Comparison of ENCODE assay signal across 19 cellular contexts in the genomic region with DNA sequence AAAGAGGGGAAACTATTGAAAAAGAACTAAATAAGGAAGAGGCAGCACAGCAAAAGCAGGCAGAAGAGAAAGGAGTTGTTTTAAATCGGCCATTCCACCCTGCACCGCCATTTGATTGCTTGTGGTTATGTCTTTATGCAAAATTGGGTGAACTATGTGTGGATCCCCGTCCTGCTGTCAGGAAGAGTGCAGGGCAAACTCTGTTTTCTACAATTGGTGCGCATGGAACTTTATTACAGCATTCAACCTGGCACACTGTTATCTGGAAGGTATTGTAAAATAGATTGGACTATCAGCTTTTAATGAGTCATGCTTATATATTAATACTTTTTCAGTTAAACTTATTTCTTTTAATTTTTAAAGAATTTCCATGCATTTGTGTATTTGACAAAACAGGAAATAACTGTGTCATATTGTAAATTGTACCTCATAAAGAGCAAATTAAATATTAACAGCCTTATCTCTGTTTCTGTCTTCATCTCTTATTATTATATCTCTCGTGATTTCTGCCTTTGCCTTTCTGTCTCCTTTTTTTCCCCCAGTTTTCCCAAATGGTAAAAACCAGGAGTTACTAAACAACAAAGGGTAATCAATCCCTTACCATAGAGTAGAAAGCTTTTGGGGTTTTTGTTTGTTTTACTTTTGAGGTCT.
A peak's percentile ranks its signal among the peaks of the same experiment; 100 is the strongest.
DNase-seq lines count a peak whose midpoint lies in the region; ATAC-seq and TF ChIP-seq lines count a peak whose summit lies in the region.
"Had no signal": no experiment of that assay in that cellular context is flagged by ENCODE, and none has a peak within 500 bp of the region (broad histone marks: within the 10 kb centered on the region; RNA-seq: fewer than 3 reads in every experiment).

No MANE protein-coding gene starts in this region.

- CTCF ChIA-PET in A673 (lab: Charles Lee), result no interaction called here

- no peaks in the 10 kb centered on the region for H3K27me3 Mint-ChIP-seq in memory B cell
- H3K27me3 Mint-ChIP-seq: CD8-positive, alpha-beta memory T cell had no signal

- no TSS peak for BruUV-seq in A673 (replicated peaks; lab: Mats Ljungman, UMichigan)

- H3K27ac ChIP-seq in VCaP (peak overlapping the region; percentile 70), A673 (ENCODE audit: low read depth, low read length, poor library complexity, severe bottlenecking) (no peak overlapping the region)
- H3K27ac ChIP-seq: C4-2B had no signal

- no peaks in the 10 kb centered on the region for H3K9me3 Mint-ChIP-seq in memory B cell
- H3K9me3 Mint-ChIP-seq: CD8-positive, alpha-beta memory T cell had no signal

- H3K27me3 ChIP-seq in A673 (replicated peaks; ENCODE audit: insufficient read depth, low read depth, low read length, poor library complexity), result no peaks in the 10 kb centered on the region

- no peaks in the 10 kb centered on the region for H3K9me3 ChIP-seq in A673 (ENCODE audit: low read depth, low read length, poor library complexity, severe bottlenecking)

- no peak overlapping the region for H3K4me3 Mint-ChIP-seq in memory B cell
- H3K4me3 Mint-ChIP-seq: CD8-positive, alpha-beta memory T cell had no signal

- TF ChIP-seq CTCF in VCaP (conservative IDR thresholded peaks at IDR 0.05), result no peak
- TF ChIP-seq CTCF in A673 (conservative IDR thresholded peaks at IDR 0.05; ENCODE audit: low read depth, low read length), result no peak

- H3K27ac Mint-ChIP-seq in memory B cell, result no peak overlapping the region

- H3K36me3 ChIP-seq in A673 (ENCODE audit: insufficient read depth, low read length, poor library complexity, severe bottlenecking), result no peaks in the 10 kb centered on the region

- intact Hi-C loops in A673 (cut with micrococcal nuclease; ENCODE audit: unreplicated experiment), result no loop called here

- H3K4me3 ChIP-seq in A673 (ENCODE audit: low read depth, low read length, poor library complexity, severe bottlenecking), result no peak overlapping the region
- H3K4me3 ChIP-seq: K562 had no signal

- no peaks in the 10 kb centered on the region for H3K4me1 ChIP-seq in A673 (ENCODE audit: insufficient read depth, low read length, poor library complexity, severe bottlenecking)

- ATAC-seq in HG02885 (IDR thresholded peaks at IDR 0.05; ENCODE audit: poor library complexity, unreplicated experiment) (peak; percentile 45), memory B cell (ENCODE audit: low read depth) (peak; percentile 43), GM18498 (IDR thresholded peaks at IDR 0.05; ENCODE audit: unreplicated experiment) (no peak)
- ATAC-seq: K562, Panc1 had no signal

- POLR2A ChIA-PET in A673 (lab: Charles Lee; ENCODE audit: low non-redundant PET), result no interaction called here

- DNase-seq in memory B cell (ENCODE audit: low spot score in 2 of 2) (no peak), iPS-NIHi7 (ENCODE audit: extremely low spot score) (no peak), T1000 (lab: John Stamatoyannopoulos, UW) (no peak), A673 (ENCODE audit: low spot score) (no peak)
- DNase-seq: CD8-positive, alpha-beta memory T cell; MM.1S; NCI-H1092 treated with DMSO at 0.1 percent for 48 hours; NCI-H1436 treated with DMSO at 0.1 percent for 48 hours; NCI-H1930; NCI-H2227 treated with DMSO at 0.1 percent for 48 hours; NCI-H510A; NCI-H774; NK-92 treated with Interleukin-12 subunit alpha and Interleukin-12 subunit beta, amount 100 ng/mL, for 24 hours had no signal

- H3K4me1 Mint-ChIP-seq in memory B cell, result no peaks in the 10 kb centered on the region

- H3K36me3 Mint-ChIP-seq in memory B cell, result peaks cover 26% of the 10 kb centered on the region
